Comparison of ENCODE assay signal across 5 cellular contexts in genomic region chr1:146883190-146883589, GRCh38. TPM values are rescaled to one million over a fixed set of nuclear protein-coding genes. Genes with fewer than 3 reads are reported as not detected.
DNase-seq lines count a peak whose midpoint lies in the region; ATAC-seq and TF ChIP-seq lines count a peak whose summit lies in the region.
"Not testable (repeated sequence)": the region's sequence is repeated elsewhere in the genome, so short reads cannot be mapped to it uniquely, and the experiment has no call there.

No MANE protein-coding gene starts in this region.

- not testable (repeated sequence) for H3K4me3 ChIP-seq in RWPE2 (ENCODE audit: severe bottlenecking); choroid plexus epithelial cell (ENCODE audit: low read depth, low read length); epithelial cell of proximal tubule (ENCODE audit: low read depth, low read length)

- H3K4me1 ChIP-seq in RWPE2 (ENCODE audit: insufficient read depth, poor library complexity, severe bottlenecking), result not testable (repeated sequence)

- H3K27ac ChIP-seq in RWPE2 (ENCODE audit: poor library complexity, severe bottlenecking), result not testable (repeated sequence)

- H3K27ac Mint-ChIP-seq in MCF 10A (ENCODE audit: low read depth, unreplicated experiment), result not testable (repeated sequence)

- H3K9me3 ChIP-seq in RWPE2 (ENCODE audit: severe bottlenecking), result not testable (repeated sequence)

- intact Hi-C loops in MCF 10A (cut with micrococcal nuclease), result not testable (repeated sequence)

- H3K4me1 Mint-ChIP-seq in MCF 10A (ENCODE audit: insufficient read depth, unreplicated experiment), result not testable (repeated sequence)

- not testable (repeated sequence) for H3K36me3 Mint-ChIP-seq in MCF 10A (ENCODE audit: insufficient read depth, unreplicated experiment)

- H3K9me3 Mint-ChIP-seq in MCF 10A (ENCODE audit: unreplicated experiment), result not testable (repeated sequence)

- peak; percentile 67; the same call in 2 of the 3 replicates for ATAC-seq in RWPE2 (ENCODE audit: low read depth)

- not testable (repeated sequence) for H3K36me3 ChIP-seq in RWPE2 (ENCODE audit: low read depth)

- DNase-seq in RWPE2 (ENCODE audit: low spot score), result not testable (repeated sequence)
- DNase-seq in MCF 10A (ENCODE audit: unreplicated experiment), result peak; percentile 4
- DNase-seq in choroid plexus epithelial cell (ENCODE audit: low read depth), result peak; percentile 16
- DNase-seq in epithelial cell of proximal tubule (ENCODE audit: low read depth), result peak; percentile 4
- DNase-seq in iris pigment epithelial cell (ENCODE audit: low read depth), result peak; percentile 17

- not testable (repeated sequence) for H3K27me3 ChIP-seq in RWPE2 (ENCODE audit: insufficient read depth, poor library complexity, severe bottlenecking)

- H3K27me3 Mint-ChIP-seq in MCF 10A (ENCODE audit: insufficient read depth, unreplicated experiment), result not testable (repeated sequence)

- not testable (repeated sequence) for H3K4me3 Mint-ChIP-seq in MCF 10A (ENCODE audit: unreplicated experiment)

- POLR2A ChIA-PET in MCF 10A (lab: Yijun Ruan, JAX), result not testable (repeated sequence)

- TF ChIP-seq CTCF in RWPE2 (IDR thresholded peaks at IDR 0.05; ENCODE audit: poor library complexity, severe bottlenecking); MCF 10A (IDR thresholded peaks at IDR 0.05; ENCODE audit: unreplicated experiment); choroid plexus epithelial cell (conservative IDR thresholded peaks at IDR 0.05; ENCODE audit: low read depth, low read length); epithelial cell of proximal tubule (conservative IDR thresholded peaks at IDR 0.05; ENCODE audit: low read depth, low read length): not testable (repeated sequence)

- CTCF ChIA-PET in MCF 10A (lab: Yijun Ruan, JAX), result not testable (repeated sequence)

- BruUV-seq in MCF 10A (replicated peaks; lab: Mats Ljungman, UMichigan), result not testable (repeated sequence)

RNA-seq across cellular contexts. Expression of gene NBPF12, which starts 54.9 kb away (rescaled TPM):
- total RNA-seq in MCF 10A (2022) (14.7 and 18.8 TPM in 2 replicates), epithelial cell of proximal tubule (3.2 and 4.2 TPM in 2 replicates)
